ENCODE assay signal across 8 cellular contexts in genomic region chr6:87407896-87408720, GRCh38. TPM values are rescaled to one million over a fixed set of nuclear protein-coding genes. Genes with fewer than 3 reads are reported as not detected.
A peak's percentile ranks its signal among the peaks of the same experiment; 100 is the strongest.
DNase-seq lines count a peak whose midpoint lies in the region; ATAC-seq, FAIRE-seq and TF ChIP-seq lines count a peak whose summit lies in the region.

A gene with protein sequence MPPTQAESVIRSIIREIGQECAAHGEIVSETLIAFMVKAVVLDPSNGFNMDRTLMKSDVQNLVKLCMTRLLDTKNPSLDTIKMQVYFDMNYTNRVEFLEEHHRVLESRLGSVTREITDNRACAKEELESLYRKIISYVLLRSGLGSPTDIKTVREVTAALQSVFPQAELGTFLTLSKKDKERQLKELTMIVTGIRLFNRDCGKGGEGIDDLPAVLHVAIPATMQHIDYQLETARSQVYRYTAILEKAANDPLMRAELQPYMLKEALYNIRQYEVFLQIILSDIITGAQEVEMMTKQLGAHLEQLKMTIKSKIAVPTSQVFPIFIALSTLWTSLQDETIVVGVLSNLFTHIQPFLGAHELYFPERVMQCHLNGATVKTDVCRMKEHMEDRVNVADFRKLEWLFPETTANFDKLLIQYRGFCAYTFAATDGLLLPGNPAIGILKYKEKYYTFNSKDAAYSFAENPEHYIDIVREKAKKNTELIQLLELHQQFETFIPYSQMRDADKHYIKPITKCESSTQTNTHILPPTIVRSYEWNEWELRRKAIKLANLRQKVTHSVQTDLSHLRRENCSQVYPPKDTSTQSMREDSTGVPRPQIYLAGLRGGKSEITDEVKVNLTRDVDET (plus strand): TSS chr6:87407972. CDS start chr6:87409840, 1,868 bp downstream.

- no peak for TF ChIP-seq CTCF in astrocyte (IDR thresholded peaks at IDR 0.05; ENCODE audit: insufficient read depth, low read depth, low read length)

- no peaks in the 10 kb centered on the region for H3K9me3 ChIP-seq in astrocyte (ENCODE audit: insufficient read depth, low read depth, low read length)
- no peaks in the 10 kb centered on the region for H3K9me3 ChIP-seq in aorta (ENCODE audit: control insufficient read depth, low read length)

- H2AFZ ChIP-seq in astrocyte (ENCODE audit: low read depth, low read length) = peak within 1 kb of the TSS; percentile 100

- H3K27ac ChIP-seq in astrocyte (ENCODE audit: low read depth, low read length) (peak within 1 kb of the TSS; percentile 65), aorta (ENCODE audit: low read depth in 1 of 2, low read length in 2 of 2) (peak within 1 kb of the TSS in 1 of 2 donors; percentile 34)

- H3K4me3 ChIP-seq in astrocyte (ENCODE audit: insufficient read depth, low read depth, low read length) (peak within 1 kb of the TSS; percentile 95), aorta (ENCODE audit: low read length in 2 of 2) (peak within 1 kb of the TSS; percentile 55 to 58)

- H3K36me3 ChIP-seq in astrocyte (ENCODE audit: insufficient read depth, low read length) (no peaks in the 10 kb centered on the region), aorta (ENCODE audit: control insufficient read depth in 1 of 2, insufficient read depth in 2 of 2, low read length in 1 of 2) (no peaks in the 10 kb centered on the region)

- H3K4me3 Mint-ChIP-seq in astrocyte (ENCODE audit: unreplicated experiment) = peak within 1 kb of the TSS; percentile 91

- intact Hi-C loops in aorta (cut with DNase I) = loop anchor here (2.0 to 5.0 kb wide), 2 partner anchors 64 to 65 kb away; partner anchors contain the start of gene SLC35A1 (in 2 of the 2)

- H3K27me3 Mint-ChIP-seq in astrocyte (ENCODE audit: low read depth, unreplicated experiment) = no peaks in the 10 kb centered on the region

- 0% methylated on average over 50 to 82 of the region's 82 CpGs for WGBS in aorta, 2 donors

- no peaks in the 10 kb centered on the region for H3K79me2 ChIP-seq in astrocyte (ENCODE audit: insufficient read depth, low read length)

- H3K36me3 Mint-ChIP-seq in astrocyte (ENCODE audit: low read depth, unreplicated experiment) = no peaks in the 10 kb centered on the region

- ATAC-seq in GM18498 (IDR thresholded peaks at IDR 0.05; ENCODE audit: unreplicated experiment) (peak; percentile 86), HG02938 (IDR thresholded peaks at IDR 0.05; ENCODE audit: unreplicated experiment) (peak; percentile 87), aorta (ENCODE audit: low FRiP score) (peak; percentile 96)

- H3K27me3 ChIP-seq in astrocyte (ENCODE audit: insufficient read depth, low read length) (no peaks in the 10 kb centered on the region), aorta (ENCODE audit: control insufficient read depth in 1 of 2, insufficient read depth in 2 of 2, low read length in 1 of 2) (no peaks in the 10 kb centered on the region)

- FAIRE-seq in astrocyte (lab: Jason Lieb, UNC) = no peak

- peak within 1 kb of the TSS; percentile 84 for H3K27ac Mint-ChIP-seq in astrocyte (ENCODE audit: unreplicated experiment)

- peak within 1 kb of the TSS; percentile 96 for H3K4me2 ChIP-seq in astrocyte (ENCODE audit: low read length)

- H3K9me3 Mint-ChIP-seq in astrocyte (ENCODE audit: unreplicated experiment) = no peaks in the 10 kb centered on the region

- peaks cover 4% of the 10 kb centered on the region for H3K4me1 ChIP-seq in astrocyte (ENCODE audit: insufficient read depth, low read length)
- no peaks in the 10 kb centered on the region for H3K4me1 ChIP-seq in aorta (ENCODE audit: control insufficient read depth in 1 of 2, insufficient read depth in 2 of 2, low read length in 2 of 2)

- peak within 1 kb of the TSS; percentile 84 for H3K9ac ChIP-seq in astrocyte (ENCODE audit: low read length)

- H3K4me1 Mint-ChIP-seq in astrocyte (ENCODE audit: low read depth, unreplicated experiment) = no peaks in the 10 kb centered on the region

- no peaks in the 10 kb centered on the region for H4K20me1 ChIP-seq in astrocyte (ENCODE audit: insufficient read depth, low read length)

- DNase-seq in NCI-H1694 treated with DMSO at 0.1 percent for 48 hours (lab: John Stamatoyannopoulos, UW) = peak; percentile 71
- peak; percentile 70 for DNase-seq in T-helper 9 cell
- DNase-seq in astrocyte (ENCODE audit: low read depth) = peak; percentile 64
- DNase-seq in hepatic stellate cell (ENCODE audit: low spot score) = peak; percentile 86
- peak; percentile 84 for DNase-seq in renal cortical epithelial cell (ENCODE audit: low read depth)
- DNase-seq in aorta = peak; percentile 85 to 93

RNA-seq across cellular contexts. Expression of the gene that starts here (rescaled TPM):
- total RNA-seq in astrocyte = 0.60 and 0.79 TPM in 2 replicates
- total RNA-seq in renal cortical epithelial cell = 0.17 and 9.0 TPM in 2 replicates
- under 1 TPM in 1 of 2 donors, not detected in 1; 0.45 TPM for total RNA-seq in aorta
- polyA plus RNA-seq in aorta = under 1 TPM in 1 of 2 donors, not detected in 1; 0.46 TPM

Comparison
In these comparisons a context has a peak if more than half of its experiments do, and no peak if none do; other contexts are left out.
1. Peak in DNase-seq, H3K4me3 ChIP-seq, H3K27ac ChIP-seq, H3K9ac ChIP-seq and H3K4me2 ChIP-seq in astrocyte; RNA of the gene not detected or under 1 TPM.
2. Peak in DNase-seq, ATAC-seq and H3K4me3 ChIP-seq in aorta; RNA of the gene not detected or under 1 TPM.